Comparison of ENCODE assay signal across 14 cellular contexts in genomic region chr1:4711191-4711915, GRCh38. TPM values are rescaled to one million over a fixed set of nuclear protein-coding genes. Genes with fewer than 3 reads are reported as not detected.
DNase-seq lines count a peak whose midpoint lies in the region; ATAC-seq, FAIRE-seq and TF ChIP-seq lines count a peak whose summit lies in the region.
"Had no signal": no experiment of that assay in that cellular context is flagged by ENCODE, and none has a peak within 500 bp of the region (broad histone marks: within the 10 kb centered on the region; RNA-seq: fewer than 3 reads in every experiment).

No MANE protein-coding gene starts in this region.

- peaks cover 11% of the 10 kb centered on the region for H3K27me3 Mint-ChIP-seq in activated naive CD8-positive, alpha-beta T cell
- H3K27me3 Mint-ChIP-seq in activated naive CD8-positive, alpha-beta T cell treated with anti-CD3 and anti-CD28 coated beads for 36 hours = peaks cover 16% of the 10 kb centered on the region
- peaks cover 31% of the 10 kb centered on the region for H3K27me3 Mint-ChIP-seq in type B pancreatic cell

- peak overlapping the region; percentile 45 for H3K4me2 ChIP-seq in keratinocyte (ENCODE audit: control insufficient read depth, extremely low read depth, insufficient read depth, low read depth, low read length)

- no peak for ATAC-seq in GM19395 (IDR thresholded peaks at IDR 0.05; ENCODE audit: unreplicated experiment)
- ATAC-seq: activated T-helper 17 cell treated with anti-CD3 and anti-CD28 coated beads, Interleukin-2, amount 50 U/mL, for 72 hours; HCT116; T-helper 17 cell had no signal

- no peak overlapping the region for H3K27ac ChIP-seq in keratinocyte (ENCODE audit: control insufficient read depth, insufficient read depth, low read length)

- H3K4me1 Mint-ChIP-seq in activated naive CD8-positive, alpha-beta T cell (ENCODE audit: low read depth) = peaks cover 9% of the 10 kb centered on the region
- no peaks in the 10 kb centered on the region for H3K4me1 Mint-ChIP-seq in activated naive CD8-positive, alpha-beta T cell treated with anti-CD3 and anti-CD28 coated beads for 36 hours
- H3K4me1 Mint-ChIP-seq in type B pancreatic cell (ENCODE audit: unreplicated experiment) = peaks cover 21% of the 10 kb centered on the region
- H3K4me1 Mint-ChIP-seq: activated T-helper 17 cell treated with anti-CD3 and anti-CD28 coated beads, Interleukin-2, amount 50 U/mL, for 72 hours had no signal

- H3K4me3 Mint-ChIP-seq in activated naive CD8-positive, alpha-beta T cell = peak overlapping the region; percentile 72
- H3K4me3 Mint-ChIP-seq in activated naive CD8-positive, alpha-beta T cell treated with anti-CD3 and anti-CD28 coated beads for 36 hours = no peak overlapping the region
- H3K4me3 Mint-ChIP-seq in type B pancreatic cell = peak overlapping the region; percentile 63
- H3K4me3 Mint-ChIP-seq: activated T-helper 17 cell treated with anti-CD3 and anti-CD28 coated beads, Interleukin-2, amount 50 U/mL, for 72 hours; T-helper 17 cell had no signal

- H3K36me3 Mint-ChIP-seq in activated naive CD8-positive, alpha-beta T cell = no peaks in the 10 kb centered on the region
- H3K36me3 Mint-ChIP-seq in activated naive CD8-positive, alpha-beta T cell treated with anti-CD3 and anti-CD28 coated beads for 36 hours = no peaks in the 10 kb centered on the region
- peaks cover 12% of the 10 kb centered on the region for H3K36me3 Mint-ChIP-seq in type B pancreatic cell

- no peak for FAIRE-seq in keratinocyte (lab: Jason Lieb, UNC)

- peaks cover 15% of the 10 kb centered on the region for H3K4me1 ChIP-seq in NT2/D1 (ENCODE audit: insufficient read depth, insufficient read length)
- peaks cover 8% of the 10 kb centered on the region for H3K4me1 ChIP-seq in keratinocyte (ENCODE audit: control insufficient read depth, extremely low read depth, insufficient read depth, low read length)

- H3K4me3 ChIP-seq in NT2/D1 (ENCODE audit: insufficient read length, low read depth) = no peak overlapping the region
- no peak overlapping the region for H3K4me3 ChIP-seq in keratinocyte (ENCODE audit: control insufficient read depth in 2 of 3, extremely low read depth in 1 of 3, insufficient read depth in 2 of 3, low read depth in 1 of 3, low read length in 3 of 3)

- no peaks in the 10 kb centered on the region for H3K9me1 ChIP-seq in keratinocyte (ENCODE audit: control insufficient read depth, extremely low read depth, insufficient read depth, low read length)

- TF ChIP-seq CTCF in keratinocyte (optimal IDR thresholded peaks at IDR 0.05 in 1 of 3, IDR thresholded peaks at IDR 0.05 in 1 of 3, conservative IDR thresholded peaks at IDR 0.05 in 1 of 3; ENCODE audit: extremely low read depth in 1 of 3, insufficient read depth in 2 of 3, low read length in 3 of 3) (no peak), type B pancreatic cell (conservative IDR thresholded peaks at IDR 0.05) (no peak)

- H3K9me3 ChIP-seq in NT2/D1 (ENCODE audit: insufficient read depth, low read length) = peaks cover 12% of the 10 kb centered on the region; the same call in 1 of the 2 replicates
- H3K9me3 ChIP-seq in keratinocyte (ENCODE audit: control insufficient read depth, low read depth, low read length) = peaks cover under 1% of the 10 kb centered on the region

- peaks cover 8% of the 10 kb centered on the region for H3K36me3 ChIP-seq in NT2/D1 (ENCODE audit: insufficient read depth, insufficient read length, low read length)
- H3K36me3 ChIP-seq in keratinocyte (ENCODE audit: control insufficient read depth in 2 of 2, extremely low read depth in 1 of 2, insufficient read depth in 2 of 2, low read length in 2 of 2) = peaks cover 0 to 3% of the 10 kb centered on the region in 2 experiments

- no peak overlapping the region for H3K27ac Mint-ChIP-seq in activated naive CD8-positive, alpha-beta T cell
- H3K27ac Mint-ChIP-seq in activated naive CD8-positive, alpha-beta T cell treated with anti-CD3 and anti-CD28 coated beads for 36 hours = no peak overlapping the region
- H3K27ac Mint-ChIP-seq in type B pancreatic cell = no peak overlapping the region
- H3K27ac Mint-ChIP-seq: activated T-helper 17 cell treated with anti-CD3 and anti-CD28 coated beads, Interleukin-2, amount 50 U/mL, for 72 hours; T-helper 17 cell had no signal

- peaks cover 4% of the 10 kb centered on the region for H3K79me2 ChIP-seq in keratinocyte (ENCODE audit: control insufficient read depth, insufficient read depth, low read length)

- H3K27me3 ChIP-seq in NT2/D1 (ENCODE audit: insufficient read depth, insufficient read length) (peaks cover 2% of the 10 kb centered on the region), keratinocyte (ENCODE audit: control insufficient read depth, extremely low read depth, insufficient read depth, low read length) (no peaks in the 10 kb centered on the region)

- dilution Hi-C loops in keratinocyte (cut with MboI; ENCODE audit: extremely low pct_ligation_motif_present, low sequenced_read_pairs) = no loop called here

- no peaks in the 10 kb centered on the region for H3K9me3 Mint-ChIP-seq in activated naive CD8-positive, alpha-beta T cell (ENCODE audit: low read depth)
- peaks cover 4% of the 10 kb centered on the region for H3K9me3 Mint-ChIP-seq in activated naive CD8-positive, alpha-beta T cell treated with anti-CD3 and anti-CD28 coated beads for 36 hours
- peaks cover 3% of the 10 kb centered on the region for H3K9me3 Mint-ChIP-seq in type B pancreatic cell

- H3K9ac ChIP-seq in NT2/D1 (ENCODE audit: insufficient read length, low read depth) = peak overlapping the region; percentile 51
- H3K9ac ChIP-seq in keratinocyte (ENCODE audit: control insufficient read depth, extremely low read depth, insufficient read depth, low read length) = no peak overlapping the region

- no peak overlapping the region for H2AFZ ChIP-seq in keratinocyte (ENCODE audit: control insufficient read depth, low read length)

- no peak for DNase-seq in activated naive CD8-positive, alpha-beta T cell treated with anti-CD3 and anti-CD28 coated beads for 36 hours
- peak; percentile 35 for DNase-seq in NT2/D1 (ENCODE audit: low read depth, low spot score)
- no peak for DNase-seq in keratinocyte (ENCODE audit: low read depth, low spot score)
- no peak for DNase-seq in type B pancreatic cell (ENCODE audit: extremely low spot score, unreplicated experiment)
- DNase-seq in dedifferentiated amniotic fluid mesenchymal stem cell (ENCODE audit: extremely low spot score) = no peak
- no peak for DNase-seq in globus pallidus (ENCODE audit: low spot score)
- DNase-seq: activated CD4-positive, alpha-beta T cell treated with anti-CD3 and anti-CD28 coated beads for 48 hours; MM.1S; NCI-H446; T-helper 17 cell had no signal

- no peaks in the 10 kb centered on the region for H4K20me1 ChIP-seq in keratinocyte (ENCODE audit: control insufficient read depth, extremely low read depth, insufficient read depth, low read length)

RNA-seq across cellular contexts. Expression of gene AJAP1, which starts 56.9 kb away (rescaled TPM):
- total RNA-seq in activated naive CD8-positive, alpha-beta T cell treated with anti-CD3 and anti-CD28 coated beads for 36 hours = not detected
- 2.2 to 2.8 TPM (median 2.5 TPM) in 3 replicates for polyA plus RNA-seq in keratinocyte
- 1.9 TPM for polyA plus RNA-seq in keratinocyte (2011; ENCODE audit: low read depth)
- 1.8 and 2.4 TPM in 2 replicates for polyA plus RNA-seq in keratinocyte (2011; cell fraction: cytosol; rRNA removed)
- polyA plus RNA-seq in keratinocyte (2011; cell fraction: nucleus; rRNA removed) = 3.4 and 4.7 TPM in 2 replicates
- 2.3 and 3.6 TPM in 2 replicates for polyA plus RNA-seq in keratinocyte (2012; ENCODE audit: low replicate concordance)
- 1.7 to 3.4 TPM (median 1.8 TPM) in 3 replicates for polyA minus RNA-seq in keratinocyte
- polyA minus RNA-seq in keratinocyte (2011; cell fraction: cytosol; rRNA and poly(A)+ RNA removed) = 3.5 TPM
- polyA minus RNA-seq in keratinocyte (2011; cell fraction: nucleus; rRNA and poly(A)+ RNA removed) = 3.1 and 4.1 TPM in 2 replicates
- 4.8 and 9.5 TPM in 2 replicates for total RNA-seq in type B pancreatic cell (ENCODE audit: low replicate concordance)
- total RNA-seq: activated T-helper 17 cell treated with anti-CD3 and anti-CD28 coated beads, Interleukin-2, amount 50 U/mL, for 72 hours; T-helper 17 cell had no signal
